ENCODE assay signal across 24 cellular contexts in the genomic region with DNA sequence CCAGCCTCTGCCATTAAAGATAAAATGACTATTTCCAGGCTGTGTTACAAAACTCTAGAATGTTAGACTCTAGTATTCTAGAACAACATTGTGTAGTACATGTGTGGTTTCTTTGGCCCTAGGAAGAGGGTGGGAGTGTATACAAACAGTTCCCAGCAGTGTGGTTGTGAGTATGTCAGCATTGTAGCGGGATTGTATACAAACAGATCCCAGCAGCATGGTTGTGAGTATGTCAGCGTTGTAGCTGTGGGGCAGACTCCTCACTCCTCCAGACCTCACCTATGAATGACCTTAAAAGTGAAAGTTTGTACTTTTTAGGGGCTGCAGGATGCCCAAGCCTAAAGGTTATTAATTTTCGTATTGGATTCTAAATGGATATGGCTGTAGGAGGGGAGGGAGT.
"Had no signal": no experiment of that assay in that cellular context is flagged by ENCODE, and none has a peak within 500 bp of the region (broad histone marks: within the 10 kb centered on the region; RNA-seq: fewer than 3 reads in every experiment).

No MANE protein-coding gene starts in this region.

- H3K4me3 Mint-ChIP-seq: activated CD8-positive, alpha-beta memory T cell treated with anti-CD3 and anti-CD28 coated beads, Interleukin-2, amount 10 ng/mL, durations not matched to agents 7 days and 5 days; activated naive CD4-positive, alpha-beta T cell treated with anti-CD3 and anti-CD28 coated beads, Interleukin-2, amount 50 U/mL, for 24 hours; activated T-cell treated with anti-CD3 and anti-CD28 coated beads, Interleukin-2, amount 50 U/mL, for 24 hours; activated T-helper 1 cell treated with anti-CD3 and anti-CD28 coated beads, Interleukin-12 subunit alpha, Interleukin-12 subunit beta, Interleukin-2, Interleukin-4 antibody, amounts not matched to agents 30 ng/mL and 10 ng/mL and 1 ng/mL, durations not matched to agents 14 hours and 24 hours and 36 hours; T-helper 1 cell treated with Interleukin-12 subunit alpha and Interleukin-12 subunit beta and Interleukin-4 antibody, amounts not matched to agents 30 μg/mL and 1 μg/mL, for 36 hours had no signal

- H3K27ac ChIP-seq: ascending aorta, body of pancreas, SJSA1 had no signal

- H3K27me3 Mint-ChIP-seq: activated CD8-positive, alpha-beta memory T cell treated with anti-CD3 and anti-CD28 coated beads, Interleukin-2, amount 10 ng/mL, durations not matched to agents 7 days and 5 days; activated naive CD4-positive, alpha-beta T cell treated with anti-CD3 and anti-CD28 coated beads, Interleukin-2, amount 50 U/mL, for 24 hours had no signal

- H3K27ac Mint-ChIP-seq: activated CD8-positive, alpha-beta memory T cell treated with anti-CD3 and anti-CD28 coated beads, Interleukin-2, amount 10 ng/mL, durations not matched to agents 7 days and 5 days; activated naive CD4-positive, alpha-beta T cell treated with anti-CD3 and anti-CD28 coated beads, Interleukin-2, amount 50 U/mL, for 24 hours; activated T-cell treated with anti-CD3 and anti-CD28 coated beads, Interleukin-2, amount 50 U/mL, for 24 hours; activated T-helper 1 cell treated with anti-CD3 and anti-CD28 coated beads, Interleukin-12 subunit alpha, Interleukin-12 subunit beta, Interleukin-2, Interleukin-4 antibody, amounts not matched to agents 30 ng/mL and 10 ng/mL and 1 ng/mL, durations not matched to agents 14 hours and 24 hours and 36 hours; T-helper 1 cell treated with Interleukin-12 subunit alpha and Interleukin-12 subunit beta and Interleukin-4 antibody, amounts not matched to agents 30 μg/mL and 1 μg/mL, for 36 hours had no signal

- H3K9me3 Mint-ChIP-seq: activated naive CD4-positive, alpha-beta T cell treated with anti-CD3 and anti-CD28 coated beads, Interleukin-2, amount 50 U/mL, for 24 hours; activated T-cell treated with anti-CD3 and anti-CD28 coated beads, Interleukin-2, amount 50 U/mL, for 24 hours; activated T-helper 1 cell treated with anti-CD3 and anti-CD28 coated beads, Interleukin-12 subunit alpha, Interleukin-12 subunit beta, Interleukin-2, Interleukin-4 antibody, amounts not matched to agents 30 ng/mL and 10 ng/mL and 1 ng/mL, durations not matched to agents 14 hours and 24 hours and 36 hours had no signal

- H3K36me3 Mint-ChIP-seq: activated naive CD4-positive, alpha-beta T cell treated with anti-CD3 and anti-CD28 coated beads, Interleukin-2, amount 50 U/mL, for 24 hours had no signal

- H3K4me3 ChIP-seq: ascending aorta, body of pancreas, MG63, SJSA1 had no signal

- DNase-seq: activated CD4-positive, alpha-beta T cell treated with anti-CD3 and anti-CD28 coated beads for 48 hours; activated CD4-positive, alpha-beta T cell treated with anti-CD3 and anti-CD28 coated beads, Interleukin-2, amount 50 U/mL, for 48 hours; activated CD4-positive, CD25-positive, alpha-beta regulatory T cell treated with anti-CD3 and anti-CD28 coated beads, Interleukin-2, amount 50 U/mL, for 72 hours; activated CD8-positive, alpha-beta memory T cell treated with anti-CD3 and anti-CD28 coated beads, Interleukin-2, amount 10 ng/mL, durations not matched to agents 7 days and 5 days; activated effector memory CD4-positive, alpha-beta T cell treated with Interleukin-2 at 50 U/mL for 16 hours; activated naive CD4-positive, alpha-beta T cell; activated T-cell treated with anti-CD3 and anti-CD28 coated beads, Interleukin-2, amount 50 U/mL, for 24 hours; amniotic stem cell; body of pancreas; MG63; MV-4-11; NCI-H1105 treated with DMSO at 0.1 percent for 48 hours; NCI-H1436 treated with DMSO at 0.1 percent for 48 hours; NCI-H187; NCI-H2081; NCI-H446; NCI-H524; PC-3; SHP77 had no signal

- ATAC-seq: activated CD8-positive, alpha-beta memory T cell treated with anti-CD3 and anti-CD28 coated beads, Interleukin-2, amount 10 ng/mL, durations not matched to agents 7 days and 5 days; body of pancreas; PC-3 had no signal
